In the genomic region with DNA sequence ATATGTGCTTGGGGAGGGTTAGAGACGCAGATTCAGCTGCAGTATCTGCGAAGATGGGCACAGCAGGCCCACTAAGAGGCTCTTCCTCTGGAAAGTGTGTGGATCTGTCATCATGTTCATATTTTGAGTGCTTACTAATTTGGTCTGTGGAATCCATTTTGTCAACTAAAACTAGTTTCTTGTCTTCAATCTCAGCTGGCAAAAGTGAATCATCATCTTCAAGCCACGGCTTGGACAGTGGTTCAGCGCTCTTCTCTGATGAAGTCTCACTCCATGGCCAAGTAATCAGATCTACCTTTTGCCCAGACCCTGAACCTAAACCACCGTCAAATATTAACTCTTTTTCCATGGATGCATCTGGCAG, we compare ENCODE assay signal across 1 cellular context.
TF ChIP-seq lines count a peak whose summit lies in the region.

No MANE protein-coding gene starts in this region.

TF ChIP-seq in SK-N-SH, 30 proteins besides CTCF, POLR2A, EP300 and RAD21 (continued from another document):
- no peak for TF ChIP-seq SIN3A (IDR thresholded peaks at IDR 0.05; ENCODE audit: borderline replicate concordance, low read depth, low read length)
- TF ChIP-seq GABPA (IDR thresholded peaks at IDR 0.05; ENCODE audit: low read depth) = no peak
- TF ChIP-seq NFIC (IDR thresholded peaks at IDR 0.05; ENCODE audit: borderline replicate concordance) = no peak
- TF ChIP-seq YY1 (IDR thresholded peaks at IDR 0.05; ENCODE audit: low read depth) = no peak
